Comparison of ENCODE assay signal across 1 cellular context in genomic region chr7:140403878-140404564, GRCh38.
TF ChIP-seq lines count a peak whose summit lies in the region.

RAB19 (plus strand) TSS chr7:140404058; CDS start chr7:140407647, 3,589 bp downstream.

TF ChIP-seq in SK-N-SH, 30 proteins besides CTCF, POLR2A, EP300 and RAD21 (continued from another document):
- TF ChIP-seq ZBTB33 (IDR thresholded peaks at IDR 0.05; ENCODE audit: borderline replicate concordance, low read depth) (no peak), MEF2A (IDR thresholded peaks at IDR 0.05; ENCODE audit: borderline replicate concordance, low read depth) (no peak), USF1 (IDR thresholded peaks at IDR 0.05; ENCODE audit: borderline replicate concordance, low read depth) (no peak)
TF ChIP-seq in SK-N-SH: peak in this region for 0.
